In genomic region chr2:74919827-74920226, GRCh38 we compare ENCODE assay signal across 8 cellular contexts.
A peak's percentile ranks its signal among the peaks of the same experiment; 100 is the strongest.
DNase-seq lines count a peak whose midpoint lies in the region; ATAC-seq, FAIRE-seq and TF ChIP-seq lines count a peak whose summit lies in the region.

No MANE protein-coding gene starts in this region.

- peak overlapping the region; percentile 24 for H3K4me3 ChIP-seq in NT2/D1 (ENCODE audit: insufficient read length, low read depth)
- H3K4me3 ChIP-seq in fibroblast of pulmonary artery (replicated peaks; ENCODE audit: low read depth, low read length) = peak overlapping the region; percentile 42

- no peaks in the 10 kb centered on the region for H3K4me1 ChIP-seq in NT2/D1 (ENCODE audit: insufficient read depth, insufficient read length)

- peak overlapping the region; percentile 39 to 59 (median 54) for H3K4me3 Mint-ChIP-seq in nephron
- H3K4me3 Mint-ChIP-seq in stimulated activated naive B cell treated with anti-CD40 and anti-IgM and Interleukin-4, amounts not matched to agents 10 μg/mL and 1 μg/mL and 100 μg/mL, for 72 hours = peak overlapping the region; percentile 8 to 45

- H3K27ac Mint-ChIP-seq in nephron = no peak overlapping the region
- no peak overlapping the region for H3K27ac Mint-ChIP-seq in stimulated activated naive B cell treated with anti-CD40 and anti-IgM and Interleukin-4, amounts not matched to agents 10 μg/mL and 1 μg/mL and 100 μg/mL, for 72 hours

- no peaks in the 10 kb centered on the region for H3K36me3 Mint-ChIP-seq in nephron (ENCODE audit: low read depth)
- H3K36me3 Mint-ChIP-seq in stimulated activated naive B cell treated with anti-CD40 and anti-IgM and Interleukin-4, amounts not matched to agents 10 μg/mL and 1 μg/mL and 100 μg/mL, for 72 hours = no peaks in the 10 kb centered on the region

- no peak overlapping the region for H3K9ac ChIP-seq in NT2/D1 (ENCODE audit: insufficient read length, low read depth)

- H3K9me3 Mint-ChIP-seq in nephron = no peaks in the 10 kb centered on the region
- H3K9me3 Mint-ChIP-seq in stimulated activated naive B cell treated with anti-CD40 and anti-IgM and Interleukin-4, amounts not matched to agents 10 μg/mL and 1 μg/mL and 100 μg/mL, for 72 hours = no peaks in the 10 kb centered on the region

- no peak for FAIRE-seq in H54 (lab: Jason Lieb, UNC)

- H3K27me3 ChIP-seq in NT2/D1 (ENCODE audit: insufficient read depth, insufficient read length) = no peaks in the 10 kb centered on the region

- no peaks in the 10 kb centered on the region for H3K9me3 ChIP-seq in NT2/D1 (ENCODE audit: insufficient read depth, low read length)

- TF ChIP-seq CTCF in fibroblast of pulmonary artery (IDR thresholded peaks at IDR 0.05; ENCODE audit: low read length, missing control alignments) (peak; percentile 65), nephron (IDR thresholded peaks at IDR 0.05; ENCODE audit: unreplicated experiment in 3 of 3) (peak; percentile 85 to 91 (median 87))

- no peaks in the 10 kb centered on the region for H3K36me3 ChIP-seq in NT2/D1 (ENCODE audit: insufficient read depth, insufficient read length, low read length)

- ATAC-seq in HG03135 (IDR thresholded peaks at IDR 0.05; ENCODE audit: unreplicated experiment) = peak; percentile 51
- peak; percentile 70 to 74 for ATAC-seq in stimulated activated naive B cell treated with anti-CD40 and anti-IgM and Interleukin-4, amounts not matched to agents 10 μg/mL and 1 μg/mL and 100 μg/mL, for 72 hours (replicated peaks)

- H3K27me3 Mint-ChIP-seq in nephron (ENCODE audit: low read depth) = peaks cover 33% of the 10 kb centered on the region
- H3K27me3 Mint-ChIP-seq in stimulated activated naive B cell treated with anti-CD40 and anti-IgM and Interleukin-4, amounts not matched to agents 10 μg/mL and 1 μg/mL and 100 μg/mL, for 72 hours = peaks cover 20 to 36% of the 10 kb centered on the region in 2 donors

- no peak for TF ChIP-seq POLR2A in H54 (IDR thresholded peaks at IDR 0.05; ENCODE audit: low read depth, low read length)

- H3K4me1 Mint-ChIP-seq in nephron = no peaks in the 10 kb centered on the region
- peaks cover 1 to 8% of the 10 kb centered on the region in 2 donors for H3K4me1 Mint-ChIP-seq in stimulated activated naive B cell treated with anti-CD40 and anti-IgM and Interleukin-4, amounts not matched to agents 10 μg/mL and 1 μg/mL and 100 μg/mL, for 72 hours

- DNase-seq in DMS53 treated with DMSO at 0.1 percent for 48 hours (lab: John Stamatoyannopoulos, UW; ENCODE audit: unreplicated experiment) = peak; percentile 43
- peak; percentile 57 for DNase-seq in NT2/D1 (ENCODE audit: low read depth, low spot score)
- peak; percentile 42 to 58 for DNase-seq in activated T-helper 1 cell treated with anti-CD3 and anti-CD28 coated beads, Interleukin-2, amount 50 U/mL, for 16 hours (ENCODE audit: low read depth in 1 of 2, low spot score in 1 of 2)
- peak; percentile 62 for DNase-seq in fibroblast of pulmonary artery (ENCODE audit: low read depth)
- peak; percentile 49 for DNase-seq in stimulated activated naive B cell treated with anti-CD40 and anti-IgM and Interleukin-4, amounts not matched to agents 10 μg/mL and 1 μg/mL and 100 μg/mL, for 72 hours
- no peak for DNase-seq in H54 (ENCODE audit: insufficient read length, low spot score)
